ENCODE assay signal across 8 cellular contexts in the genomic region with DNA sequence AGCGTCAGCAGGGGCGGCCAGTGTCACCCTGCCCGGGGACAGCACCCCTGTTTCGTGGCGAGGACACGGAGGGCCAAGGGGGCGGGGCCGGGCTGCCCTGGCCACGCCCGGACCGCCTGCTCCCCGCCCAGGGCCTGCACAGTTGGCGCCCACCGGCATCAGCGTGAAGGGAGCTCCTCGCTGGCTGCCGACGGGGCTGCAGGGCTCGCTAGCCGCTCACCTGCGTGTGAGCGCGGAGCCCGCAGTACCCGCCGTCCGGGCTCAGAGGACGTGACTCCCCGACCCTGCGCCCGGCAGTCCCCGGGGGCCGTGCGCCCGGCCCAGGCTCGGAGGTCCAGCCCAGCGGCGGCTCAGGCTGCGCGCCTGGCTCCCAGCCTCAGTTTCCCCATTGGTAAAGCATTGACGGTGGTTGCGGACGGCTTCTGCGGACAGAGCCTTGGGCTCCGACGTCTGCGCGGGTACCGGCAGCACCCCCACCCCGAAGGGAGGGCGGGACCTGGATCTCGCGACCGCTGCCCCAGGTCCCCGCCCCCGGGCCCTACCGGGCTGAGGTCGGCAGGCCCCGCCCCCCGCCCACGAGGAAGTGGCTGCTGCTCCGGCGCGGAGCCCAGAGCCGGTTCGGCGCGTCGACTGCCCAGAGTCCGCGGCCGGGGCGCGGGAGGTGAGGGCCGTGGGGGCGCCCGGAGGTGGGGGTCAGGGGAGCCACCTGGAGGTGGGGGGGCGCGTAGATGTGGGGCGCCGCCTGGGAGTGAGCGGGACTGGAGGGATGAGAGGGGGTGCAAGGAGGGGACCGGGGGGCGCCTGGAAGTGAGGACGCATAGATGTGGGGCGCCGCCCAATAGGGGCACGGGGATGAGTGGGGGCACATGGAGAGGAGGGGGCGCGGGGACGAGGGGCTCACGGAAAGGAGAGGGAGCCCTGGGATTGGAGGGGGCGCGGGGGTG. TPM values are rescaled to one million over a fixed set of nuclear protein-coding genes. Genes with fewer than 3 reads are reported as not detected.
DNase-seq lines count a peak whose midpoint lies in the region; ATAC-seq, FAIRE-seq and TF ChIP-seq lines count a peak whose summit lies in the region.

A gene (plus strand): TSS at position 610 of the 944 bp plus-strand sequence. CDS start 10,985 bp downstream, outside the sequence.

- 4% methylated on average over 24 of the region's 94 CpGs for WGBS in HepG2 (ENCODE audit: low lambda C conversion rate)

- peaks cover 11% of the 10 kb centered on the region for H3K79me2 ChIP-seq in HepG2 (ENCODE audit: insufficient read depth, low read length)

- intact Hi-C loops in activated CD4-positive, alpha-beta T cell treated with anti-CD3 and anti-CD28 coated beads for 36 hours (cut with DNase I, micrococcal nuclease) = loop anchor here (1.0 to 5.0 kb wide), 9 partner anchors 19 to 495 kb away; a partner anchor contains a TSS
- intact Hi-C loops in HepG2 (cut with micrococcal nuclease; ENCODE audit: unreplicated experiment) = loop anchor here (5.0 kb wide), 1 partner anchor 33 kb away; a partner anchor contains a TSS

- TF ChIP-seq EP300 in HepG2 (IDR thresholded peaks at IDR 0.05; ENCODE audit: low read depth in 2 of 2, low read length in 2 of 2) = no peak
- TF ChIP-seq EP300 in HepG2 (CRISPR knock-in tag; IDR thresholded peaks at IDR 0.05; ENCODE audit: borderline replicate concordance) = no peak

- H4K20me1 ChIP-seq in HepG2 (ENCODE audit: insufficient read depth, low read length) = 0 out of 2 replicates have a peak, but pooled peaks cover 2% of the 10 kb centered on the region

- no peaks in the 10 kb centered on the region for H3K27me3 Mint-ChIP-seq in activated CD4-positive, alpha-beta T cell treated with anti-CD3 and anti-CD28 coated beads for 36 hours

- peak within 1 kb of the TSS; percentile 67 for H3K27ac Mint-ChIP-seq in activated CD4-positive, alpha-beta T cell treated with anti-CD3 and anti-CD28 coated beads for 36 hours

- H2AFZ ChIP-seq in HepG2 (ENCODE audit: low read length) = no peak within 1 kb of the TSS

- CTCF ChIA-PET in activated CD4-positive, alpha-beta T cell treated with anti-CD3 and anti-CD28 coated beads for 36 hours (lab: Charles Lee) = interaction anchor here (0.6 kb wide), 1 partner anchor 271 kb away, joined by 3 read pairs; no protein-coding TSS in a partner anchor
- CTCF ChIA-PET in HepG2 (lab: Yijun Ruan, JAX; ENCODE audit: low intra/inter-chr PET ratio, low total read pairs) = no interaction called here

- H3K9me3 ChIP-seq in HepG2 (ENCODE audit: low read length) = no peaks in the 10 kb centered on the region

- no peaks in the 10 kb centered on the region for H3K27me3 ChIP-seq in HepG2 (ENCODE audit: control insufficient read depth in 1 of 2, insufficient read depth in 2 of 2, low read length in 2 of 2)

- peak; percentile 55 for TF ChIP-seq RAD21 in HepG2 (CRISPR knock-in tag; IDR thresholded peaks at IDR 0.05)

- POLR2A ChIA-PET in activated CD4-positive, alpha-beta T cell treated with anti-CD3 and anti-CD28 coated beads for 36 hours (lab: Charles Lee) = interaction anchor here (0.6 to 1.0 kb wide), 6 partner anchors 16 to 36 kb away, joined by 3 to 8 read pairs (median 4); a partner anchor contains a TSS
- POLR2A ChIA-PET in HepG2 (lab: Yijun Ruan, JAX) = interaction anchor here (0.6 to 1.6 kb wide), 3 partner anchors 13 to 34 kb away, joined by 3 to 7 read pairs (median 6); a partner anchor contains a TSS

- no peaks in the 10 kb centered on the region for H3K9me3 Mint-ChIP-seq in activated CD4-positive, alpha-beta T cell treated with anti-CD3 and anti-CD28 coated beads for 36 hours (ENCODE audit: low read depth)

- DNase-seq in SIG-M5 treated with dmso at 0.1 percent for 504 hours (lab: John Stamatoyannopoulos, UW; ENCODE audit: unreplicated experiment) = peak; percentile 75
- DNase-seq in SIG-M5 (lab: John Stamatoyannopoulos, UW) = no peak
- peak; percentile 46 for DNase-seq in NCI-H2196 treated with DMSO at 0.1 percent for 48 hours (lab: John Stamatoyannopoulos, UW; ENCODE audit: unreplicated experiment)
- peak; percentile 94 for DNase-seq in activated CD4-positive, alpha-beta T cell treated with anti-CD3 and anti-CD28 coated beads for 36 hours
- DNase-seq in coronary artery (ENCODE audit: low spot score) = peak; percentile 87
- DNase-seq in HepG2 (ENCODE audit: low spot score) = peak; percentile 57
- peak; percentile 80 to 90 for DNase-seq in stimulated activated CD4-positive, alpha-beta T cell treated with anti-CD3 and anti-CD28 coated beads, Interleukin-4, amount 100 ng/mL, for 48 hours (ENCODE audit: low read depth in 2 of 2)

- in situ Hi-C loops in HepG2 (cut with HindIII; ENCODE audit: extremely low pct_ligation_motif_present, low pct_unique_long_range_greater_than_20kb) = no loop called here

- no peak for FAIRE-seq in HepG2 (lab: Jason Lieb, UNC)

- peaks cover 28% of the 10 kb centered on the region for H3K36me3 Mint-ChIP-seq in activated CD4-positive, alpha-beta T cell treated with anti-CD3 and anti-CD28 coated beads for 36 hours (ENCODE audit: low read depth)

- peak within 1 kb of the TSS; percentile 72 for H3K4me3 Mint-ChIP-seq in activated CD4-positive, alpha-beta T cell treated with anti-CD3 and anti-CD28 coated beads for 36 hours

- TF ChIP-seq CTCF in coronary artery (IDR thresholded peaks at IDR 0.05) (no peak), HepG2 (CRISPR knock-in tag; IDR thresholded peaks at IDR 0.05) (no peak)

- H3K27ac ChIP-seq in coronary artery (peak within 1 kb of the TSS; percentile 64 to 94), HepG2 (ENCODE audit: extremely low read length, insufficient read depth, low read length) (peak within 1 kb of the TSS; percentile 91)

- 0 out of 5 replicates have a peak, but pooled peaks cover 1 to 2% of the 10 kb centered on the region in 2 experiments for H3K36me3 ChIP-seq in HepG2 (replicated peaks in 1 of 2; ENCODE audit: control insufficient read depth in 1 of 2, insufficient read depth in 2 of 2, low read length in 2 of 2)

- H3K4me3 ChIP-seq in coronary artery (peak within 1 kb of the TSS; percentile 85), HepG2 (replicated peaks in 1 of 3; ENCODE audit: insufficient read depth in 1 of 3, low read depth in 2 of 3, low read length in 3 of 3) (peak within 1 kb of the TSS; percentile 87 to 99 (median 95))

- ATAC-seq in HG02840 (IDR thresholded peaks at IDR 0.05; ENCODE audit: low FRiP score, unreplicated experiment) (peak; percentile 48), HepG2 (peak; percentile 78)
- ATAC-seq in activated CD4-positive, alpha-beta T cell treated with anti-CD3 and anti-CD28 coated beads for 36 hours = peak; percentile 61

- H3K4me1 ChIP-seq in HepG2 (ENCODE audit: insufficient read depth, low read length) = peaks cover 46% of the 10 kb centered on the region

- H3K4me1 Mint-ChIP-seq in activated CD4-positive, alpha-beta T cell treated with anti-CD3 and anti-CD28 coated beads for 36 hours = peaks cover 28% of the 10 kb centered on the region

- peak within 1 kb of the TSS; percentile 84 for H3K4me2 ChIP-seq in HepG2 (ENCODE audit: low read depth, low read length)

- TF ChIP-seq POLR2A in HepG2 (IDR thresholded peaks at IDR 0.05; ENCODE audit: insufficient read depth in 1 of 2, low read depth in 2 of 2, low read length in 2 of 2) = peak; percentile 34 to 66; a peak in 3 of 4 replicates

- no TSS peak for BruUV-seq in HepG2 (replicated peaks; lab: Mats Ljungman, UMichigan)

- peak within 1 kb of the TSS; percentile 93 for H3K9ac ChIP-seq in HepG2 (ENCODE audit: insufficient read depth, low read depth, low read length)

TF ChIP-seq in HepG2, 621 proteins besides CTCF, POLR2A, EP300 and RAD21 (continues in another document):
- TF ChIP-seq EED (CRISPR knock-in tag; IDR thresholded peaks at IDR 0.05) = no peak
- TF ChIP-seq ZNF703 (CRISPR knock-in tag; IDR thresholded peaks at IDR 0.05; ENCODE audit: borderline replicate concordance) = no peak
- peak; percentile 85 for TF ChIP-seq ZFX (CRISPR knock-in tag; IDR thresholded peaks at IDR 0.05; ENCODE audit: low read depth)

RNA-seq across cellular contexts. Expression of the gene that starts here (rescaled TPM):
- total RNA-seq in activated CD4-positive, alpha-beta T cell treated with anti-CD3 and anti-CD28 coated beads for 36 hours = 100 to 1,000 TPM; 318 to 326 TPM
- 89.1 and 92.2 TPM in 2 replicates for total RNA-seq in HepG2 (2016; rRNA removed; fragmentation: Illumina TruSeq; extraction: Trizol)
- 177 and 178 TPM in 2 replicates for total RNA-seq in HepG2 (2016; cell fraction: cytosol; rRNA removed; fragmentation: Illumina TruSeq; extraction: Trizol; ENCODE audit: low read depth)
- total RNA-seq in HepG2 (2016; cell fraction: insoluble cytoplasmic fraction; rRNA removed; fragmentation: Illumina TruSeq; extraction: Trizol) = 96.5 and 103 TPM in 2 replicates
- 193 and 196 TPM in 2 replicates for total RNA-seq in HepG2 (2016; cell fraction: membrane; rRNA removed; fragmentation: Illumina TruSeq; extraction: Trizol)
- 40.7 and 55.8 TPM in 2 replicates for total RNA-seq in HepG2 (2016; cell fraction: nucleus; rRNA removed; fragmentation: Illumina TruSeq; extraction: Trizol)
- polyA plus RNA-seq in HepG2 (2011; rRNA removed) = 72.9 and 89.3 TPM in 2 replicates
- polyA plus RNA-seq in HepG2 (2011; cell fraction: cytosol; rRNA removed) = 96.6 and 133 TPM in 2 replicates
- polyA plus RNA-seq in HepG2 (2011; cell fraction: nucleus; rRNA removed) = 99.1 and 115 TPM in 2 replicates
- polyA plus RNA-seq in HepG2 (2012) = 36.2 and 88.7 TPM in 2 replicates
- polyA plus RNA-seq in HepG2 (2016; cell fraction: cytosol; fragmentation: Illumina TruSeq; extraction: Trizol; ENCODE audit: low read depth) = 263 and 307 TPM in 2 replicates
- 123 and 124 TPM in 2 replicates for polyA plus RNA-seq in HepG2 (2016; cell fraction: insoluble cytoplasmic fraction; fragmentation: Illumina TruSeq; extraction: Trizol; ENCODE audit: low read depth)
- 224 and 233 TPM in 2 replicates for polyA plus RNA-seq in HepG2 (2016; cell fraction: membrane; fragmentation: Illumina TruSeq; extraction: Trizol; ENCODE audit: low read depth)
- polyA plus RNA-seq in HepG2 (2016; cell fraction: nucleus; fragmentation: Illumina TruSeq; extraction: Trizol; ENCODE audit: insufficient read depth, low read depth) = 78.2 and 84.5 TPM in 2 replicates
- 58.7 and 66.9 TPM in 2 replicates for polyA minus RNA-seq in HepG2 (2011; rRNA and poly(A)+ RNA removed; ENCODE audit: low replicate concordance)
- 37.9 and 45.0 TPM in 2 replicates for polyA minus RNA-seq in HepG2 (2011; cell fraction: cytosol; rRNA and poly(A)+ RNA removed)
- 27.1 and 29.6 TPM in 2 replicates for polyA minus RNA-seq in HepG2 (2011; cell fraction: nucleus; rRNA and poly(A)+ RNA removed)
